In genomic region chr13:74767031-74767430, GRCh38 we compare ENCODE assay signal across 15 cellular contexts.
DNase-seq lines count a peak whose midpoint lies in the region; ATAC-seq and TF ChIP-seq lines count a peak whose summit lies in the region.
"Had no signal": no experiment of that assay in that cellular context is flagged by ENCODE, and none has a peak within 500 bp of the region (broad histone marks: within the 10 kb centered on the region; RNA-seq: fewer than 3 reads in every experiment).

No MANE protein-coding gene starts in this region.

- H3K36me3 Mint-ChIP-seq in activated T-cell treated with anti-CD3 and anti-CD28 coated beads, Interleukin-2, amount 50 U/mL, for 72 hours (ENCODE audit: insufficient read depth in 2 of 2): no peaks in the 10 kb centered on the region

- in situ Hi-C loops in mammary epithelial cell (cut with MboI; ENCODE audit: low sequenced_read_pairs in 2 of 2): no loop called here

- no peaks in the 10 kb centered on the region for H3K27me3 ChIP-seq in mammary epithelial cell (ENCODE audit: insufficient read depth, low read length)
- H3K27me3 ChIP-seq: esophagus squamous epithelium, left lung, right lobe of liver had no signal

- no peaks in the 10 kb centered on the region for H3K79me2 ChIP-seq in mammary epithelial cell (ENCODE audit: insufficient read depth, low read length)

- intact Hi-C loops in mammary epithelial cell (cut with micrococcal nuclease): no loop called here

- H3K9ac ChIP-seq in mammary epithelial cell (ENCODE audit: insufficient read depth, low read length): no peak overlapping the region

- H3K4me3 ChIP-seq in mammary epithelial cell (replicated peaks in 1 of 3; ENCODE audit: insufficient read depth in 1 of 3, low read depth in 2 of 3, low read length in 3 of 3): no peak overlapping the region
- H3K4me3 ChIP-seq: esophagus squamous epithelium, left lung, right lobe of liver had no signal

- H3K27ac ChIP-seq in mammary epithelial cell (ENCODE audit: insufficient read depth, low read depth, low read length): no peak overlapping the region
- H3K27ac ChIP-seq: esophagus squamous epithelium, left lung, right lobe of liver had no signal

- H3K9me3 Mint-ChIP-seq in activated T-cell treated with anti-CD3 and anti-CD28 coated beads, Interleukin-2, amount 50 U/mL, for 72 hours: peaks cover 0 to 5% of the 10 kb centered on the region in 2 donors
- H3K9me3 Mint-ChIP-seq: activated CD4-positive, alpha-beta T cell treated with anti-CD3 and anti-CD28 coated beads, Interleukin-2, amount 10 ng/mL, durations not matched to agents 7 days and 5 days; activated naive CD4-positive, alpha-beta T cell treated with anti-CD3 and anti-CD28 coated beads for 36 hours had no signal

- no peaks in the 10 kb centered on the region for H3K27me3 Mint-ChIP-seq in activated T-cell treated with anti-CD3 and anti-CD28 coated beads, Interleukin-2, amount 50 U/mL, for 72 hours (ENCODE audit: low read depth)
- H3K27me3 Mint-ChIP-seq: activated CD4-positive, alpha-beta T cell treated with anti-CD3 and anti-CD28 coated beads, Interleukin-2, amount 10 ng/mL, durations not matched to agents 7 days and 5 days had no signal

- no peaks in the 10 kb centered on the region for H3K36me3 ChIP-seq in mammary epithelial cell (ENCODE audit: insufficient read depth, low read length)
- H3K36me3 ChIP-seq: esophagus squamous epithelium, left lung, right lobe of liver had no signal

- H3K27ac Mint-ChIP-seq in activated T-cell treated with anti-CD3 and anti-CD28 coated beads, Interleukin-2, amount 50 U/mL, for 72 hours: no peak overlapping the region
- H3K27ac Mint-ChIP-seq: activated CD4-positive, alpha-beta T cell treated with anti-CD3 and anti-CD28 coated beads, Interleukin-2, amount 10 ng/mL, durations not matched to agents 7 days and 5 days; activated naive CD4-positive, alpha-beta T cell treated with anti-CD3 and anti-CD28 coated beads for 36 hours had no signal

- no peaks in the 10 kb centered on the region for H4K20me1 ChIP-seq in mammary epithelial cell (ENCODE audit: insufficient read depth, low read length)

- no peak overlapping the region for H3K4me3 Mint-ChIP-seq in activated T-cell treated with anti-CD3 and anti-CD28 coated beads, Interleukin-2, amount 50 U/mL, for 72 hours
- H3K4me3 Mint-ChIP-seq: activated CD4-positive, alpha-beta T cell treated with anti-CD3 and anti-CD28 coated beads, Interleukin-2, amount 10 ng/mL, durations not matched to agents 7 days and 5 days; activated naive CD4-positive, alpha-beta T cell treated with anti-CD3 and anti-CD28 coated beads for 36 hours had no signal

- H3K9me3 ChIP-seq in mammary epithelial cell (replicated peaks; ENCODE audit: insufficient read depth, low read length): no peaks in the 10 kb centered on the region
- H3K9me3 ChIP-seq: esophagus squamous epithelium, left lung, right lobe of liver had no signal

- no TSS peak for BruUV-seq in mammary epithelial cell (replicated peaks; lab: Mats Ljungman, UMichigan)

- H2AFZ ChIP-seq in mammary epithelial cell (ENCODE audit: low read depth, low read length): no peak overlapping the region

- TF ChIP-seq CTCF in mammary epithelial cell (conservative IDR thresholded peaks at IDR 0.05 in 1 of 2, IDR thresholded peaks at IDR 0.05 in 1 of 2; ENCODE audit: extremely low read depth in 1 of 2, insufficient read depth in 1 of 2, low read depth in 1 of 2, low read length in 2 of 2): no peak

- no peak for ATAC-seq in GM18909 (IDR thresholded peaks at IDR 0.05; ENCODE audit: poor library complexity, unreplicated experiment)
- no peak for ATAC-seq in activated T-cell treated with anti-CD3 and anti-CD28 coated beads, Interleukin-2, amount 50 U/mL, for 72 hours (replicated peaks in 1 of 2)
- ATAC-seq: left lung, right lobe of liver had no signal

- CTCF ChIA-PET in mammary epithelial cell (lab: Charles Lee; ENCODE audit: low non-redundant PET): interaction anchor here (0.7 kb wide), 1 partner anchor 58 kb away, joined by 3 read pairs; no protein-coding TSS in a partner anchor

- peak; percentile 70 for DNase-seq in ELR (ENCODE audit: low read depth)
- DNase-seq in MV-4-11 (lab: John Stamatoyannopoulos, UW): peak; percentile 81
- DNase-seq in mammary epithelial cell: peak; percentile 63
- peak; percentile 12 for DNase-seq in kidney tubule cell (ENCODE audit: low spot score)
- no peak for DNase-seq in NCI-H2107 treated with DMSO at 0.1 percent for 48 hours (lab: John Stamatoyannopoulos, UW; ENCODE audit: unreplicated experiment)
- no peak for DNase-seq in activated T-cell treated with anti-CD3 and anti-CD28 coated beads, Interleukin-2, amount 50 U/mL, for 72 hours
- DNase-seq in NCI-H1105 (lab: John Stamatoyannopoulos, UW): no peak
- DNase-seq: activated CD4-positive, alpha-beta T cell treated with anti-CD3 and anti-CD28 coated beads, Interleukin-2, amount 10 ng/mL, durations not matched to agents 7 days and 5 days; activated naive CD4-positive, alpha-beta T cell treated with anti-CD3 and anti-CD28 coated beads for 36 hours; effector CD4-positive, alpha-beta T cell; esophagus squamous epithelium; left lung; occipital lobe; right lobe of liver had no signal

- peaks cover 10% of the 10 kb centered on the region for H3K4me1 ChIP-seq in mammary epithelial cell (ENCODE audit: insufficient read depth, low read length)
- H3K4me1 ChIP-seq: esophagus squamous epithelium, left lung, right lobe of liver had no signal

- H3K4me2 ChIP-seq in mammary epithelial cell (ENCODE audit: insufficient read depth, low read depth, low read length): no peak overlapping the region

- no peaks in the 10 kb centered on the region for H3K4me1 Mint-ChIP-seq in activated T-cell treated with anti-CD3 and anti-CD28 coated beads, Interleukin-2, amount 50 U/mL, for 72 hours (ENCODE audit: low read depth)
- H3K4me1 Mint-ChIP-seq: activated CD4-positive, alpha-beta T cell treated with anti-CD3 and anti-CD28 coated beads, Interleukin-2, amount 10 ng/mL, durations not matched to agents 7 days and 5 days had no signal

- dilution Hi-C loops in mammary epithelial cell (cut with HindIII; ENCODE audit: low sequenced_read_pairs): no loop called here

Comparison
In these comparisons a context has a peak if more than half of its experiments do, and no peak if none do; other contexts are left out.
1. DNase-seq: peak in ELR (single experiment), MV-4-11 (single experiment), mammary epithelial cell (single experiment) and kidney tubule cell (single experiment); none in NCI-H2107 treated with DMSO at 0.1 percent for 48 hours (single experiment), activated T-cell treated with anti-CD3 and anti-CD28 coated beads, Interleukin-2, amount 50 U/mL, for 72 hours (0 of 2) and NCI-H1105 (single experiment).